ENCODE assay signal across 8 cellular contexts in the genomic region with DNA sequence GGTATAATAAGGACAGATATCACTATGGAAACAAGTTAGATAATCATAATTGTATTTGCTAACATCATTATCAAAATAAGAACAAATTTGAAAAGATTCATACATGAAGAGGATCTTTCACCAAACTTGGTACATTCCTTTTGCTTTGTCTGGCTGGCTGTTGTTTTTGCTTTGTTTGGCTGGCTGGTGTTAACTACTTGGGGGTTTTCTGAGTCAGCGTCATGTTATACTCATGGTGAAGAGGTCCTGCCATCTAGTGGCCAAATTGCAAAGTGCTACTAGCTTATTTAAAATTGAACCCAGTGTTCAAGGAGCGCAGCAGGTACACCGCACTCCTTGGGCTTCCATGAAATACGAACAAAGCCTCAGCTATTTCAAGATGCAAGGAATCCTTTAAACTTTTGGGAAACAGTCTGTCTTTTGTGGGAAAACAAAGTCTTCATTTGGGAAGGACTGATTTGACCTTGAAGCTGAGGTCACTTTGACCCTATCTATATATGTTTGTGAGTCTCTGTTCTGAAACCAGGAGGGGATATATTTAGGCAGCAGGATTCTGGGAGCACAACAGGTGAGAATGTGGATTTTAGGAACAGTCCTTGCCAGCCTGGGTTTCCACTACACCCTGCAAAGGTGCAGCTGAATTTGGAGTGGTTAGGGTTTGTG.
DNase-seq lines count a peak whose midpoint lies in the region; ATAC-seq and TF ChIP-seq lines count a peak whose summit lies in the region.

No MANE protein-coding gene starts in this region.

- H3K4me3 ChIP-seq in foreskin fibroblast (ENCODE audit: low read depth in 1 of 2, low read length in 2 of 2), result no peak overlapping the region

- TF ChIP-seq CTCF in foreskin fibroblast (IDR thresholded peaks at IDR 0.05; ENCODE audit: low read depth, low read length), result peak; percentile 47

- ATAC-seq in GM19372 (IDR thresholded peaks at IDR 0.05; ENCODE audit: low read depth, unreplicated experiment) (peak; percentile 99), HG03439 (IDR thresholded peaks at IDR 0.05; ENCODE audit: unreplicated experiment) (peak; percentile 75), HG02970 (IDR thresholded peaks at IDR 0.05; ENCODE audit: low FRiP score, unreplicated experiment) (no peak)

- DNase-seq in D341Med (ENCODE audit: low spot score), result peak; percentile 36
- peak; percentile 35 for DNase-seq in NCI-H226
- peak; percentile 4 for DNase-seq in activated T-cell treated with anti-CD3 and anti-CD28 coated beads for 4 hours
- peak; percentile 45 to 79 for DNase-seq in foreskin fibroblast
- DNase-seq in occipital lobe (lab: John Stamatoyannopoulos, UW), result peak; percentile 8

Comparison
In these comparisons a context has a peak if more than half of its experiments do, and no peak if none do; other contexts are left out.
1. DNase-seq: peak in every context shown above with its lines; median percentile 62 in foreskin fibroblast; 36 in D341Med; 35 in NCI-H226; 8 in occipital lobe; 4 in activated T-cell treated with anti-CD3 and anti-CD28 coated beads for 4 hours.